ENCODE assay signal across 23 cellular contexts in genomic region chr14:47189911-47190503, GRCh38.
"Had no signal": no experiment of that assay in that cellular context is flagged by ENCODE, and none has a peak within 500 bp of the region (broad histone marks: within the 10 kb centered on the region; RNA-seq: fewer than 3 reads in every experiment).

No MANE protein-coding gene starts in this region.

- H3K4me1 ChIP-seq: left lung, lower lobe of right lung, neural progenitor cell, right atrium auricular region, suprapubic skin, tibial artery, upper lobe of right lung, uterus had no signal

- H3K9me3 ChIP-seq: left lung, lower lobe of right lung, neutrophil, right atrium auricular region, suprapubic skin, thoracic aorta, tibial artery, upper lobe of right lung, uterus had no signal

- H3K27me3 ChIP-seq: hepatocyte, left lung, neural progenitor cell, neutrophil, right atrium auricular region, suprapubic skin, tibial artery, upper lobe of right lung, uterus had no signal

- H3K27ac ChIP-seq: hepatocyte, left lung, lower lobe of right lung, neural progenitor cell, neutrophil, right atrium auricular region, skin epidermis, suprapubic skin, thoracic aorta, tibial artery, upper lobe of right lung, uterus had no signal

- H2AFZ ChIP-seq: hepatocyte, neural progenitor cell had no signal

- H3K4me3 ChIP-seq: hepatocyte, left lung, lower lobe of right lung, neural progenitor cell, right atrium auricular region, skin epidermis, suprapubic skin, thoracic aorta, tibial artery, upper lobe of right lung, uterus had no signal

- H3K9ac ChIP-seq: neural progenitor cell had no signal

- DNase-seq: islet precursor cell; left lung; lower lobe of right lung; mammary epithelial cell; mesenchymal stem cell; naive thymus-derived CD8-positive, alpha-beta T cell; occipital lobe; stimulated activated CD4-positive, alpha-beta T cell treated with anti-CD3 and anti-CD28 coated beads, Interleukin-12 subunit alpha, Interleukin-12 subunit beta, amount 100 ng/mL, for 4 hours; stimulated activated CD4-positive, alpha-beta T cell treated with anti-CD3 and anti-CD28 coated beads, Interleukin-15, amount 100 ng/mL, for 24 hours; stimulated activated CD4-positive, alpha-beta T cell treated with anti-CD3 and anti-CD28 coated beads, Interleukin-2, amount 100 ng/mL, for 24 hours; stimulated activated CD4-positive, alpha-beta T cell treated with anti-CD3 and anti-CD28 coated beads, Interleukin-4, amount 100 ng/mL, for 1 hour; stimulated activated naive CD4-positive, alpha-beta T cell; tibial artery; trophoblast cell; upper lobe of right lung; uterus had no signal

- H3K79me2 ChIP-seq: hepatocyte had no signal

- H3K36me3 ChIP-seq: left lung, lower lobe of right lung, neural progenitor cell, neutrophil, right atrium auricular region, suprapubic skin, thoracic aorta, tibial artery, upper lobe of right lung had no signal

- H3K4me2 ChIP-seq: hepatocyte, neural progenitor cell had no signal
